Comparison of ENCODE assay signal across 27 cellular contexts in genomic region chr2:205717999-205718398, GRCh38. TPM values are rescaled to one million over a fixed set of nuclear protein-coding genes. Genes with fewer than 3 reads are reported as not detected.
DNase-seq lines count a peak whose midpoint lies in the region; TF ChIP-seq lines count a peak whose summit lies in the region.
"Had no signal": no experiment of that assay in that cellular context is flagged by ENCODE, and none has a peak within 500 bp of the region (broad histone marks: within the 10 kb centered on the region; RNA-seq: fewer than 3 reads in every experiment).

No MANE protein-coding gene starts in this region.

- POLR2A ChIA-PET in AG04450 (lab: Yijun Ruan, JAX): interaction anchor here (0.9 to 1.6 kb wide), 2 partner anchors 11 to 52 kb away, joined by 3 to 6 read pairs; no protein-coding TSS in a partner anchor

- intact Hi-C loops in dendritic cell treated with granulocyte-macrophage colony-stimulating factor and Interleukin-4, amounts not matched to agents 40 ng/mL and 50 ng/mL, for 4 days (cut with micrococcal nuclease): no loop called here
- intact Hi-C loops in colonic mucosa (cut with DNase I): no loop called here

- H2BK120ac ChIP-seq in mesenchymal stem cell (ENCODE audit: low read depth, low read length): no peak overlapping the region

- peak overlapping the region; percentile 16 for H3K27ac Mint-ChIP-seq in dendritic cell treated with granulocyte-macrophage colony-stimulating factor and Interleukin-4, amounts not matched to agents 40 ng/mL and 50 ng/mL, for 4 days
- H3K27ac Mint-ChIP-seq: CD8-positive, alpha-beta memory T cell; stimulated activated naive B cell treated with anti-CD40 and anti-IgM and Interleukin-4, amounts not matched to agents 10 μg/mL and 1 μg/mL and 100 μg/mL, for 72 hours had no signal

- TF ChIP-seq CTCF in AG04450 (IDR thresholded peaks at IDR 0.05; ENCODE audit: low read depth, low read length) (no peak), smooth muscle cell (IDR thresholded peaks at IDR 0.05; ENCODE audit: borderline replicate concordance, insufficient read depth, poor library complexity, severe bottlenecking) (no peak), colonic mucosa (IDR thresholded peaks at IDR 0.05) (no peak)

- no peaks in the 10 kb centered on the region for H4K20me1 ChIP-seq in smooth muscle cell (ENCODE audit: low read depth)

- peaks cover 18% of the 10 kb centered on the region for H3K4me1 ChIP-seq in mesenchymal stem cell (ENCODE audit: control insufficient read depth, insufficient read depth, low read depth, low read length)
- H3K4me1 ChIP-seq in smooth muscle cell (ENCODE audit: low read depth): peaks cover 67% of the 10 kb centered on the region
- H3K4me1 ChIP-seq in colonic mucosa: no peaks in the 10 kb centered on the region
- H3K4me1 ChIP-seq: psoas muscle, testis had no signal

- H3K9me3 Mint-ChIP-seq in dendritic cell treated with granulocyte-macrophage colony-stimulating factor and Interleukin-4, amounts not matched to agents 40 ng/mL and 50 ng/mL, for 4 days: no peaks in the 10 kb centered on the region
- H3K9me3 Mint-ChIP-seq: activated naive CD4-positive, alpha-beta T cell treated with anti-CD3 and anti-CD28 coated beads, Interleukin-2, amount 50 U/mL, for 72 hours; CD8-positive, alpha-beta memory T cell; stimulated activated naive B cell treated with anti-CD40 and anti-IgM and Interleukin-4, amounts not matched to agents 10 μg/mL and 1 μg/mL and 100 μg/mL, for 72 hours had no signal

- H3K9ac ChIP-seq in mesenchymal stem cell (ENCODE audit: low read length): no peak overlapping the region
- H3K9ac ChIP-seq in smooth muscle cell (ENCODE audit: low read depth): no peak overlapping the region
- no peak overlapping the region for H3K9ac ChIP-seq in colonic mucosa (ENCODE audit: low read depth in 2 of 2, low read length in 2 of 2)

- no peak for DNase-seq in AG04450 (ENCODE audit: low read depth, low spot score)
- DNase-seq in mesenchymal stem cell: no peak
- DNase-seq in smooth muscle cell (lab: John Stamatoyannopoulos, UW; ENCODE audit: unreplicated experiment): no peak
- no peak for DNase-seq in medulla oblongata (ENCODE audit: extremely low spot score)
- no peak for DNase-seq in NCI-H2196 treated with DMSO at 0.1 percent for 48 hours (lab: John Stamatoyannopoulos, UW; ENCODE audit: unreplicated experiment)
- DNase-seq in SHP77 (lab: John Stamatoyannopoulos, UW): no peak
- no peak for DNase-seq in colonic mucosa
- DNase-seq: activated CD4-positive, alpha-beta T cell treated with anti-CD3 and anti-CD28 coated beads for 48 hours; activated CD8-positive, alpha-beta memory T cell treated with anti-CD3 and anti-CD28 coated beads for 24 hours; activated effector memory CD4-positive, alpha-beta T cell treated with Interleukin-2 at 50 U/mL for 16 hours; CD8-positive, alpha-beta memory T cell; cortex of kidney; DMS 273 treated with DMSO at 0.1 percent for 48 hours; hypothalamus; left colon; NCI-H146; NCI-H446 treated with DMSO at 0.1 percent for 48 hours; NCI-H774; Peyer's patch; psoas muscle; stimulated activated naive B cell treated with anti-CD40 and anti-IgM and Interleukin-4, amounts not matched to agents 10 μg/mL and 1 μg/mL and 100 μg/mL, for 72 hours; T-helper 9 cell; testis; WERI-Rb-1 had no signal

- H3K4me3 Mint-ChIP-seq in dendritic cell treated with granulocyte-macrophage colony-stimulating factor and Interleukin-4, amounts not matched to agents 40 ng/mL and 50 ng/mL, for 4 days: no peak overlapping the region
- H3K4me3 Mint-ChIP-seq: CD8-positive, alpha-beta memory T cell; stimulated activated naive B cell treated with anti-CD40 and anti-IgM and Interleukin-4, amounts not matched to agents 10 μg/mL and 1 μg/mL and 100 μg/mL, for 72 hours had no signal

- peaks cover 15% of the 10 kb centered on the region for H3K27me3 Mint-ChIP-seq in dendritic cell treated with granulocyte-macrophage colony-stimulating factor and Interleukin-4, amounts not matched to agents 40 ng/mL and 50 ng/mL, for 4 days
- H3K27me3 Mint-ChIP-seq: stimulated activated naive B cell treated with anti-CD40 and anti-IgM and Interleukin-4, amounts not matched to agents 10 μg/mL and 1 μg/mL and 100 μg/mL, for 72 hours had no signal

- peak overlapping the region in 1 of 2 experiments; percentile 47 for H3K4ac ChIP-seq in mesenchymal stem cell (ENCODE audit: low read depth in 1 of 2, low read length in 2 of 2)

- no peak overlapping the region for H4K8ac ChIP-seq in mesenchymal stem cell (ENCODE audit: low read length)

- peaks cover 15% of the 10 kb centered on the region for H3K79me1 ChIP-seq in mesenchymal stem cell (replicated peaks; ENCODE audit: low read length, poor library complexity, severe bottlenecking)

- no peak overlapping the region for H3K23ac ChIP-seq in mesenchymal stem cell (ENCODE audit: low read length in 2 of 2)

- peak overlapping the region; percentile 34 for H2BK15ac ChIP-seq in mesenchymal stem cell (ENCODE audit: low read depth, poor library complexity, severe bottlenecking)

- no peak overlapping the region for H3K14ac ChIP-seq in mesenchymal stem cell (ENCODE audit: low read length in 2 of 2)

- H2AK5ac ChIP-seq in mesenchymal stem cell (ENCODE audit: low read length, severe bottlenecking): no peak overlapping the region

- peak overlapping the region; percentile 70 for H4K91ac ChIP-seq in mesenchymal stem cell (ENCODE audit: low read length)

- H2BK12ac ChIP-seq in mesenchymal stem cell (ENCODE audit: low read length in 2 of 2): peak overlapping the region; percentile 85 to 86

- H3K4me2 ChIP-seq in mesenchymal stem cell (ENCODE audit: low read length, poor library complexity, severe bottlenecking): no peak overlapping the region
- no peak overlapping the region for H3K4me2 ChIP-seq in smooth muscle cell

- peaks cover 82% of the 10 kb centered on the region for H3K4me1 Mint-ChIP-seq in dendritic cell treated with granulocyte-macrophage colony-stimulating factor and Interleukin-4, amounts not matched to agents 40 ng/mL and 50 ng/mL, for 4 days (ENCODE audit: low read depth)
- H3K4me1 Mint-ChIP-seq: CD8-positive, alpha-beta memory T cell had no signal

- H3K79me2 ChIP-seq in smooth muscle cell (ENCODE audit: low read depth): peaks cover under 1% of the 10 kb centered on the region

- no peak overlapping the region for H2BK5ac ChIP-seq in mesenchymal stem cell (ENCODE audit: low read depth, low read length, poor library complexity, severe bottlenecking)

- CTCF ChIA-PET in AG04450 (lab: Charles Lee): no interaction called here

- H3K4me3 ChIP-seq in AG04450 (ENCODE audit: low read depth, low read length) (no peak overlapping the region), mesenchymal stem cell (ENCODE audit: insufficient read depth in 1 of 2, low read depth in 1 of 2, low read length in 2 of 2) (no peak overlapping the region), smooth muscle cell (no peak overlapping the region), colonic mucosa (no peak overlapping the region)
- H3K4me3 ChIP-seq: GM12878, Peyer's patch, psoas muscle, testis had no signal

- peak overlapping the region; percentile 37 to 68 for H3K18ac ChIP-seq in mesenchymal stem cell (ENCODE audit: low read depth in 1 of 2, low read length in 2 of 2)

- peak overlapping the region; percentile 34 for H3K27ac ChIP-seq in AG04450 (ENCODE audit: low read depth, low read length)
- H3K27ac ChIP-seq in mesenchymal stem cell (ENCODE audit: low read length, poor library complexity, severe bottlenecking): no peak overlapping the region
- peak overlapping the region; percentile 89 for H3K27ac ChIP-seq in smooth muscle cell (ENCODE audit: low read depth)
- H3K27ac ChIP-seq in colonic mucosa: no peak overlapping the region
- H3K27ac ChIP-seq: psoas muscle, testis, WERI-Rb-1 had no signal

- H3K9me3 ChIP-seq in AG04450 (ENCODE audit: control insufficient read depth, insufficient read depth, low read length) (no peaks in the 10 kb centered on the region), mesenchymal stem cell (ENCODE audit: control insufficient read depth, low read length) (no peaks in the 10 kb centered on the region), smooth muscle cell (replicated peaks; ENCODE audit: low read depth) (no peaks in the 10 kb centered on the region), colonic mucosa (no peaks in the 10 kb centered on the region)
- H3K9me3 ChIP-seq: Peyer's patch, psoas muscle, testis had no signal

- WGBS in mesenchymal stem cell: 95% methylated on average over 3 of the region's 3 CpGs
- WGBS in smooth muscle cell (ENCODE audit: low lambda C conversion rate): 97% methylated on average over 3 of the region's 3 CpGs

- H3K36me3 Mint-ChIP-seq in dendritic cell treated with granulocyte-macrophage colony-stimulating factor and Interleukin-4, amounts not matched to agents 40 ng/mL and 50 ng/mL, for 4 days (ENCODE audit: low read depth): peaks cover 85% of the 10 kb centered on the region
- H3K36me3 Mint-ChIP-seq: activated naive CD4-positive, alpha-beta T cell treated with anti-CD3 and anti-CD28 coated beads, Interleukin-2, amount 50 U/mL, for 72 hours; CD8-positive, alpha-beta memory T cell had no signal

- H3K36me3 ChIP-seq in mesenchymal stem cell (ENCODE audit: control insufficient read depth in 1 of 2, insufficient read depth in 2 of 2, low read depth in 1 of 2, low read length in 2 of 2) (peaks cover 0 to 24% of the 10 kb centered on the region in 2 experiments), smooth muscle cell (ENCODE audit: low read depth) (no peaks in the 10 kb centered on the region), colonic mucosa (no peaks in the 10 kb centered on the region)
- H3K36me3 ChIP-seq: Peyer's patch had no signal

- H2AFZ ChIP-seq in mesenchymal stem cell (ENCODE audit: low read depth, low read length): no peak overlapping the region
- no peak overlapping the region for H2AFZ ChIP-seq in smooth muscle cell (ENCODE audit: low read depth)

- peaks cover 25% of the 10 kb centered on the region for H3F3A ChIP-seq in smooth muscle cell (ENCODE audit: low read depth)

- no peaks in the 10 kb centered on the region for H3K27me3 ChIP-seq in AG04450 (ENCODE audit: control insufficient read depth, insufficient read depth, low read length)
- H3K27me3 ChIP-seq in mesenchymal stem cell (ENCODE audit: control insufficient read depth in 1 of 2, insufficient read depth in 1 of 2, low read length in 2 of 2): no peaks in the 10 kb centered on the region
- H3K27me3 ChIP-seq in smooth muscle cell (ENCODE audit: low read depth): no peaks in the 10 kb centered on the region
- no peaks in the 10 kb centered on the region for H3K27me3 ChIP-seq in colonic mucosa
- H3K27me3 ChIP-seq: Peyer's patch, testis had no signal

RNA-seq across cellular contexts. Expression of gene NRP2, which starts 35.7 kb away (rescaled TPM):
- polyA plus RNA-seq in AG04450 (2011; rRNA removed) (106 and 114 TPM in 2 replicates), smooth muscle cell (53.2 and 58.4 TPM in 2 replicates)
- 127 and 153 TPM in 2 replicates for polyA minus RNA-seq in AG04450 (2011; rRNA and poly(A)+ RNA removed)
- polyA plus RNA-seq in mesenchymal stem cell (2013, experiment 1 of 2): 87.1 TPM
- 83.3 TPM for polyA plus RNA-seq in mesenchymal stem cell (2013, experiment 2 of 2)
- total RNA-seq in smooth muscle cell (70.4 and 96.1 TPM in 2 replicates), colonic mucosa (10 to 100 TPM in 1 of 2 donors, 1 to 10 TPM in 1; 5.4 to 25.2 TPM)
- polyA plus RNA-seq: CD8-positive, alpha-beta memory T cell had no signal

Comparison
In these comparisons a context has a peak if more than half of its experiments do, and no peak if none do; other contexts are left out.
1. H3K27ac ChIP-seq: peak in AG04450 (single experiment) and smooth muscle cell (single experiment); none in mesenchymal stem cell (single experiment) and colonic mucosa (single experiment).